20 cellular contexts compared by ENCODE assay signal in genomic region chr1:186943891-186944686, GRCh38.
DNase-seq lines count a peak whose midpoint lies in the region; ATAC-seq, FAIRE-seq and TF ChIP-seq lines count a peak whose summit lies in the region.
"Had no signal": no experiment of that assay in that cellular context is flagged by ENCODE, and none has a peak within 500 bp of the region (broad histone marks: within the 10 kb centered on the region; RNA-seq: fewer than 3 reads in every experiment).

No MANE protein-coding gene starts in this region.

- ATAC-seq in activated T-cell treated with anti-CD3 and anti-CD28 coated beads, Interleukin-2, amount 50 U/mL, for 4 hours, result no peak
- ATAC-seq in GM21515 (IDR thresholded peaks at IDR 0.05; ENCODE audit: unreplicated experiment), result no peak
- ATAC-seq: GM12878 had no signal

- peak; percentile 29 for FAIRE-seq in D721Med (lab: Jason Lieb, UNC)
- FAIRE-seq: GM12878 had no signal

- H2BK120ac ChIP-seq in mesendoderm (ENCODE audit: low read depth, low read length), result no peak overlapping the region

- H3K36me3 ChIP-seq in mesendoderm (ENCODE audit: control insufficient read depth, insufficient read depth, low read length), result no peaks in the 10 kb centered on the region
- H3K36me3 ChIP-seq: BLaER1, HAP-1 had no signal

- WGBS in mesendoderm (ENCODE audit: extremely low coverage, insufficient coverage, low lambda C conversion rate), result no CpG with 5 or more reads among the region's 8 CpGs

- H3K18ac ChIP-seq in mesendoderm (ENCODE audit: low read length), result no peak overlapping the region

- no peaks in the 10 kb centered on the region for H3K4me1 Mint-ChIP-seq in mesothelial cell of epicardium
- no peaks in the 10 kb centered on the region for H3K4me1 Mint-ChIP-seq in activated T-cell treated with anti-CD3 and anti-CD28 coated beads, Interleukin-2, amount 50 U/mL, for 4 hours (ENCODE audit: low read depth)
- H3K4me1 Mint-ChIP-seq: CD14-positive monocyte had no signal

- no peak overlapping the region for H3K4ac ChIP-seq in mesendoderm (ENCODE audit: low read depth, low read length)

- no peaks in the 10 kb centered on the region for H3K27me3 ChIP-seq in mesendoderm (ENCODE audit: insufficient read depth, low read length, poor library complexity)
- H3K27me3 ChIP-seq: BLaER1 had no signal

- DNase-seq in D721Med (ENCODE audit: insufficient read length, low spot score) (no peak), dermis blood vessel endothelial cell (peak; percentile 71), fibroblast of pulmonary artery (ENCODE audit: low read depth) (peak; percentile 20), mesendoderm (peak; percentile 86), mesothelial cell of epicardium (ENCODE audit: low spot score in 2 of 2, unreplicated experiment in 2 of 2) (no peak), SIG-M5 (lab: John Stamatoyannopoulos, UW) (no peak)
- DNase-seq in activated T-cell treated with anti-CD3 and anti-CD28 coated beads, Interleukin-2, amount 50 U/mL, for 4 hours, result no peak
- DNase-seq: 8988T; Calu3; CD4-positive, alpha-beta memory T cell; DMS 273 treated with DMSO at 0.1 percent for 48 hours; DMS53; DND-41; EL; GM23248 had no signal

- peaks cover 13% of the 10 kb centered on the region for H3K36me3 Mint-ChIP-seq in mesothelial cell of epicardium
- H3K36me3 Mint-ChIP-seq in activated T-cell treated with anti-CD3 and anti-CD28 coated beads, Interleukin-2, amount 50 U/mL, for 4 hours (ENCODE audit: insufficient read depth), result no peaks in the 10 kb centered on the region
- H3K36me3 Mint-ChIP-seq: CD4-positive, alpha-beta memory T cell had no signal

- H3K4me1 ChIP-seq in mesendoderm (ENCODE audit: control insufficient read depth, low read depth, low read length), result no peaks in the 10 kb centered on the region
- H3K4me1 ChIP-seq: BLaER1, HAP-1 had no signal

- no peak overlapping the region for H3K9ac ChIP-seq in mesendoderm (ENCODE audit: low read length)
- H3K9ac ChIP-seq: BLaER1, GM23248 had no signal

- H2BK5ac ChIP-seq in mesendoderm (ENCODE audit: low read length), result no peak overlapping the region

- no peak overlapping the region for H3K27ac Mint-ChIP-seq in mesothelial cell of epicardium
- H3K27ac Mint-ChIP-seq: CD4-positive, alpha-beta memory T cell had no signal

- no peak overlapping the region for H4K5ac ChIP-seq in mesendoderm (ENCODE audit: low read length)

- H3K27ac ChIP-seq in mesendoderm (ENCODE audit: low read depth, low read length), result no peak overlapping the region
- H3K27ac ChIP-seq: BLaER1, GM23248 had no signal

- H3K4me3 Mint-ChIP-seq in mesothelial cell of epicardium, result no peak overlapping the region
- no peak overlapping the region for H3K4me3 Mint-ChIP-seq in activated T-cell treated with anti-CD3 and anti-CD28 coated beads, Interleukin-2, amount 50 U/mL, for 4 hours
- H3K4me3 Mint-ChIP-seq: CD14-positive monocyte; CD4-positive, alpha-beta memory T cell had no signal

- no peak overlapping the region for H2AK5ac ChIP-seq in mesendoderm (ENCODE audit: low read length)

- TF ChIP-seq CTCF in D721Med (IDR thresholded peaks at IDR 0.05; ENCODE audit: insufficient read depth, missing control alignments), result no peak
- no peak for TF ChIP-seq CTCF in fibroblast of pulmonary artery (IDR thresholded peaks at IDR 0.05; ENCODE audit: low read length, missing control alignments)
- no peak for TF ChIP-seq CTCF in mesothelial cell of epicardium (IDR thresholded peaks at IDR 0.05; ENCODE audit: unreplicated experiment)

- no peak overlapping the region for H4K8ac ChIP-seq in mesendoderm (ENCODE audit: low read depth, low read length)

- no peak overlapping the region for H2BK15ac ChIP-seq in mesendoderm (replicated peaks; ENCODE audit: low read depth)

- peaks cover 10% of the 10 kb centered on the region for H3K9me3 Mint-ChIP-seq in mesothelial cell of epicardium
- no peaks in the 10 kb centered on the region for H3K9me3 Mint-ChIP-seq in activated T-cell treated with anti-CD3 and anti-CD28 coated beads, Interleukin-2, amount 50 U/mL, for 4 hours

- H3K27me3 Mint-ChIP-seq in mesothelial cell of epicardium (ENCODE audit: low read depth), result no peaks in the 10 kb centered on the region
- peaks cover 3% of the 10 kb centered on the region for H3K27me3 Mint-ChIP-seq in activated T-cell treated with anti-CD3 and anti-CD28 coated beads, Interleukin-2, amount 50 U/mL, for 4 hours (ENCODE audit: low read depth)
- H3K27me3 Mint-ChIP-seq: CD4-positive, alpha-beta memory T cell had no signal

- H3K56ac ChIP-seq in mesendoderm (ENCODE audit: low read length), result no peak overlapping the region

- no peaks in the 10 kb centered on the region for H3K79me1 ChIP-seq in mesendoderm (ENCODE audit: low read length)

- H3K23ac ChIP-seq in mesendoderm (ENCODE audit: low read length), result no peak overlapping the region

- H3K79me2 ChIP-seq in mesendoderm (ENCODE audit: control insufficient read depth, insufficient read depth, low read length), result no peaks in the 10 kb centered on the region

- H3K4me2 ChIP-seq in mesendoderm (ENCODE audit: low read length), result no peak overlapping the region
- H3K4me2 ChIP-seq: BLaER1 had no signal

- H3K4me3 ChIP-seq in fibroblast of pulmonary artery (replicated peaks; ENCODE audit: low read depth, low read length) (no peak overlapping the region), mesendoderm (ENCODE audit: low read length) (no peak overlapping the region)
- H3K4me3 ChIP-seq: BLaER1, GM12878, GM23248, HAP-1 had no signal

Comparison
In these comparisons a context has a peak if more than half of its experiments do, and no peak if none do; other contexts are left out.
1. DNase-seq: peak in dermis blood vessel endothelial cell (single experiment), fibroblast of pulmonary artery (single experiment) and mesendoderm (single experiment); none in D721Med (single experiment), mesothelial cell of epicardium (0 of 2), SIG-M5 (single experiment) and activated T-cell treated with anti-CD3 and anti-CD28 coated beads, Interleukin-2, amount 50 U/mL, for 4 hours (single experiment).